8 cellular contexts compared by ENCODE assay signal in genomic region chr2:233353101-233353768, GRCh38. TPM values are rescaled to one million over a fixed set of nuclear protein-coding genes. Genes with fewer than 3 reads are reported as not detected.
A peak's percentile ranks its signal among the peaks of the same experiment; 100 is the strongest.
DNase-seq lines count a peak whose midpoint lies in the region; ATAC-seq, FAIRE-seq and TF ChIP-seq lines count a peak whose summit lies in the region.

No MANE protein-coding gene starts in this region.

- H3K4me1 Mint-ChIP-seq in astrocyte (ENCODE audit: low read depth, unreplicated experiment): peaks cover 29% of the 10 kb centered on the region

- H3K27me3 Mint-ChIP-seq in astrocyte (ENCODE audit: low read depth, unreplicated experiment): no peaks in the 10 kb centered on the region

- H3K9ac ChIP-seq in BLaER1: peak overlapping the region; percentile 78
- H3K9ac ChIP-seq in astrocyte (ENCODE audit: low read length): peak overlapping the region; percentile 58
- peak overlapping the region; percentile 38 for H3K9ac ChIP-seq in mucosa of stomach (ENCODE audit: low read length)

- FAIRE-seq in astrocyte (lab: Jason Lieb, UNC): no peak

- no peak for DNase-seq in astrocyte (ENCODE audit: low read depth)
- DNase-seq in stimulated activated CD4-positive, alpha-beta T cell treated with anti-CD3 and anti-CD28 coated beads, Interleukin-15, amount 100 ng/mL, for 24 hours: no peak
- no peak for DNase-seq in superior temporal gyrus (ENCODE audit: extremely low spot score)
- no peak for DNase-seq in NCI-H1930 (lab: John Stamatoyannopoulos, UW)
- DNase-seq in erythroblast (lab: John Stamatoyannopoulos, UW): no peak

- H3K27me3 ChIP-seq in BLaER1 (no peaks in the 10 kb centered on the region), astrocyte (ENCODE audit: insufficient read depth, low read length) (no peaks in the 10 kb centered on the region), mucosa of stomach (ENCODE audit: control insufficient read depth, insufficient read depth, low read length) (no peaks in the 10 kb centered on the region)

- no peaks in the 10 kb centered on the region for H3K9me3 ChIP-seq in BLaER1
- no peaks in the 10 kb centered on the region for H3K9me3 ChIP-seq in astrocyte (ENCODE audit: insufficient read depth, low read depth, low read length)
- no peaks in the 10 kb centered on the region for H3K9me3 ChIP-seq in mucosa of stomach (ENCODE audit: control insufficient read depth, low read length)

- H3K27ac ChIP-seq in BLaER1 (peak overlapping the region; percentile 94), astrocyte (ENCODE audit: low read depth, low read length) (no peak overlapping the region)

- H3K9me3 Mint-ChIP-seq in astrocyte (ENCODE audit: unreplicated experiment): peaks cover 6% of the 10 kb centered on the region

- no peak for TF ChIP-seq POLR2A in erythroblast (IDR thresholded peaks at IDR 0.05; ENCODE audit: low read length)

- H4K20me1 ChIP-seq in BLaER1 (peaks cover 33% of the 10 kb centered on the region), astrocyte (ENCODE audit: insufficient read depth, low read length) (peaks cover 30% of the 10 kb centered on the region)

- no peak for TF ChIP-seq CTCF in astrocyte (IDR thresholded peaks at IDR 0.05; ENCODE audit: insufficient read depth, low read depth, low read length)

- H3K4me3 Mint-ChIP-seq in astrocyte (ENCODE audit: unreplicated experiment): peak overlapping the region; percentile 93

- H3K4me1 ChIP-seq in BLaER1 (peaks cover 79% of the 10 kb centered on the region), astrocyte (ENCODE audit: insufficient read depth, low read length) (peaks cover 30% of the 10 kb centered on the region), mucosa of stomach (ENCODE audit: control insufficient read depth, insufficient read depth, low read length) (peaks cover 51% of the 10 kb centered on the region)

- peak; percentile 3 for ATAC-seq in HG02588 (IDR thresholded peaks at IDR 0.05; ENCODE audit: unreplicated experiment)

- H3K27ac Mint-ChIP-seq in astrocyte (ENCODE audit: unreplicated experiment): no peak overlapping the region

- H3K4me2 ChIP-seq in BLaER1: peak overlapping the region; percentile 95
- H3K4me2 ChIP-seq in astrocyte (ENCODE audit: low read length): peak overlapping the region; percentile 84

- H3K4me3 ChIP-seq in BLaER1 (peak overlapping the region; percentile 67), astrocyte (ENCODE audit: insufficient read depth, low read depth, low read length) (no peak overlapping the region), mucosa of stomach (ENCODE audit: low read length) (no peak overlapping the region)

- H2AFZ ChIP-seq in astrocyte (ENCODE audit: low read depth, low read length): peak overlapping the region; percentile 86

- peaks cover 14% of the 10 kb centered on the region for H3K36me3 ChIP-seq in BLaER1
- H3K36me3 ChIP-seq in astrocyte (ENCODE audit: insufficient read depth, low read length): no peaks in the 10 kb centered on the region
- no peaks in the 10 kb centered on the region for H3K36me3 ChIP-seq in mucosa of stomach (ENCODE audit: control insufficient read depth, insufficient read depth, low read length)

- H3K79me2 ChIP-seq in astrocyte (ENCODE audit: insufficient read depth, low read length): peaks cover 34% of the 10 kb centered on the region

- H3K36me3 Mint-ChIP-seq in astrocyte (ENCODE audit: low read depth, unreplicated experiment): peaks cover 5% of the 10 kb centered on the region

RNA-seq across cellular contexts. Expression of gene DGKD, which starts 1.1 kb away (rescaled TPM):
- 17.7 and 18.1 TPM in 2 replicates for total RNA-seq in astrocyte

RNA-seq across cellular contexts. Expression of gene SAG, which starts 45.6 kb away (rescaled TPM):
- total RNA-seq in astrocyte: not detected in 2 replicates
